ENCODE assay signal across 15 cellular contexts in the genomic region with DNA sequence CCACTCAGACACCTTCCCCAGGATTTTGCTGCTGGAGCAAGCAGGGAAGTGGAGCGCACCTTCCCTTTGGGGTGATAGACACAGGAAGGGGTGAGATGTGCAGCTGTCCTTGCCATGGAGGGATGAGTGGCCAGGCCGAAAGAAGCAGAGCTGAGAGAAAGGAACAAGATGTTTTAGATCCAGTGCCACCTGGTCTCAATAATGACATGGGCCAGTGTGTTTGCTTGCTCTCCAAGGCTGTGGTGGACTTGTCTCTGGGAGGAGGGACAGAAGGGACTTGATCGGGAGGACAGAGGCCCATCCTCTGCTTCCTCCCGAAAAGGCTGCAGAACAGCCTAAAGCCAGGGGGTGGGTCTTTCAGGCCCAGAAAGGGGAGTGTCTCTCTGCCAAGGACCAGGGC.
A peak's percentile ranks its signal among the peaks of the same experiment; 100 is the strongest.
DNase-seq lines count a peak whose midpoint lies in the region; ATAC-seq and TF ChIP-seq lines count a peak whose summit lies in the region.
"Had no signal": no experiment of that assay in that cellular context is flagged by ENCODE, and none has a peak within 500 bp of the region (broad histone marks: within the 10 kb centered on the region; RNA-seq: fewer than 3 reads in every experiment).

No MANE protein-coding gene starts in this region.

- TF ChIP-seq CTCF in activated B cell treated with CpG ODN at 0.5 μM for 24 hours (IDR thresholded peaks at IDR 0.05): no peak
- no peak for TF ChIP-seq CTCF in neural progenitor cell (IDR thresholded peaks at IDR 0.05)
- TF ChIP-seq CTCF in GM20000 (IDR thresholded peaks at IDR 0.05; ENCODE audit: extremely low read depth, missing control alignments): no peak
- TF ChIP-seq CTCF in mucosa of descending colon (IDR thresholded peaks at IDR 0.05): no peak

- H3F3A ChIP-seq in neural progenitor cell (ENCODE audit: low read depth): peaks cover 74% of the 10 kb centered on the region

- no peaks in the 10 kb centered on the region for H3K9me3 ChIP-seq in BLaER1
- H3K9me3 ChIP-seq in neural progenitor cell (ENCODE audit: low read depth): no peaks in the 10 kb centered on the region
- no peaks in the 10 kb centered on the region for H3K9me3 ChIP-seq in mucosa of descending colon

- DNase-seq in activated B cell treated with CpG ODN at 0.5 μM for 24 hours (no peak), neural progenitor cell (ENCODE audit: low spot score) (no peak), CD1c-positive myeloid dendritic cell (ENCODE audit: extremely low spot score) (no peak), GM20000 (ENCODE audit: low spot score) (no peak), NCI-H69 (lab: John Stamatoyannopoulos, UW) (no peak), mucosa of descending colon (no peak)
- DNase-seq: CD4-positive, alpha-beta memory T cell; DMS79; GM23248; NCI-H1436 treated with DMSO at 0.1 percent for 48 hours; NCI-H2081 treated with DMSO at 0.1 percent for 48 hours; NCI-H526 treated with DMSO at 0.1 percent for 48 hours; SIG-M5 had no signal

- H3K36me3 ChIP-seq in BLaER1 (no peaks in the 10 kb centered on the region), neural progenitor cell (no peaks in the 10 kb centered on the region), mucosa of descending colon (ENCODE audit: low read depth) (no peaks in the 10 kb centered on the region)

- H3K27ac ChIP-seq in BLaER1 (no peak overlapping the region), neural progenitor cell (no peak overlapping the region)
- H3K27ac ChIP-seq: GM23248 had no signal

- H4K20me1 ChIP-seq in BLaER1 (no peaks in the 10 kb centered on the region), neural progenitor cell (ENCODE audit: low read depth) (no peaks in the 10 kb centered on the region)

- H3K27me3 ChIP-seq in BLaER1 (no peaks in the 10 kb centered on the region), neural progenitor cell (no peaks in the 10 kb centered on the region)

- no peaks in the 10 kb centered on the region for H3K9me3 Mint-ChIP-seq in activated B cell treated with CpG ODN at 0.5 μM for 24 hours
- peaks cover 4% of the 10 kb centered on the region for H3K9me3 Mint-ChIP-seq in neural progenitor cell
- H3K9me3 Mint-ChIP-seq: CD4-positive, alpha-beta memory T cell had no signal

- no peaks in the 10 kb centered on the region for H3K36me3 Mint-ChIP-seq in activated B cell treated with CpG ODN at 0.5 μM for 24 hours (ENCODE audit: low read depth)
- H3K36me3 Mint-ChIP-seq in neural progenitor cell: no peaks in the 10 kb centered on the region

- H3K27me3 Mint-ChIP-seq in activated B cell treated with CpG ODN at 0.5 μM for 24 hours (no peaks in the 10 kb centered on the region), neural progenitor cell (ENCODE audit: insufficient read depth, low read depth) (peaks cover 16% of the 10 kb centered on the region)
- H3K27me3 Mint-ChIP-seq: CD4-positive, alpha-beta memory T cell had no signal

- POLR2A ChIA-PET in activated B cell treated with CpG ODN at 0.5 μM for 24 hours (lab: Charles Lee): interaction anchor here (2.0 to 2.2 kb wide), 2 partner anchors 14 to 23 kb away, joined by 8 read pairs; no protein-coding TSS in a partner anchor

- intact Hi-C loops in activated B cell treated with CpG ODN at 0.5 μM for 24 hours (cut with micrococcal nuclease) (no loop called here), mucosa of descending colon (cut with DNase I, micrococcal nuclease) (no loop called here)

- H3K4me2 ChIP-seq in BLaER1 (peak overlapping the region; percentile 87), neural progenitor cell (no peak overlapping the region)

- H3K4me3 ChIP-seq in BLaER1: no peak overlapping the region
- no peak overlapping the region for H3K4me3 ChIP-seq in neural progenitor cell
- H3K4me3 ChIP-seq in mucosa of descending colon: no peak overlapping the region
- H3K4me3 ChIP-seq: GM23248 had no signal

- H3K27ac Mint-ChIP-seq in activated B cell treated with CpG ODN at 0.5 μM for 24 hours (peak overlapping the region; percentile 90), neural progenitor cell (peak overlapping the region; percentile 80)

- ATAC-seq in GM21381 (IDR thresholded peaks at IDR 0.05; ENCODE audit: unreplicated experiment) (peak; percentile 1), activated B cell treated with CpG ODN at 0.5 μM for 24 hours (ENCODE audit: low read depth) (no peak), mucosa of descending colon (no peak)

- H3K4me1 ChIP-seq in BLaER1 (peaks cover 100% of the 10 kb centered on the region), neural progenitor cell (peaks cover 67% of the 10 kb centered on the region), mucosa of descending colon (ENCODE audit: low read depth) (no peaks in the 10 kb centered on the region)

- H2AFZ ChIP-seq in neural progenitor cell (replicated peaks): no peak overlapping the region
- H2AFZ ChIP-seq: GM23248 had no signal

- H3K9ac ChIP-seq in BLaER1 (no peak overlapping the region), neural progenitor cell (no peak overlapping the region)
- H3K9ac ChIP-seq: GM23248 had no signal

- peaks cover 98% of the 10 kb centered on the region for H3K4me1 Mint-ChIP-seq in activated B cell treated with CpG ODN at 0.5 μM for 24 hours
- H3K4me1 Mint-ChIP-seq in neural progenitor cell: peaks cover 84% of the 10 kb centered on the region

- peak overlapping the region; percentile 60 for H3K4me3 Mint-ChIP-seq in activated B cell treated with CpG ODN at 0.5 μM for 24 hours
- H3K4me3 Mint-ChIP-seq in neural progenitor cell: no peak overlapping the region
- H3K4me3 Mint-ChIP-seq: CD4-positive, alpha-beta memory T cell had no signal

- CTCF ChIA-PET in activated B cell treated with CpG ODN at 0.5 μM for 24 hours (lab: Charles Lee): no interaction called here

- no peaks in the 10 kb centered on the region for H3K79me2 ChIP-seq in neural progenitor cell (ENCODE audit: low read depth)
